ENCODE assay signal across 17 cellular contexts in the genomic region with DNA sequence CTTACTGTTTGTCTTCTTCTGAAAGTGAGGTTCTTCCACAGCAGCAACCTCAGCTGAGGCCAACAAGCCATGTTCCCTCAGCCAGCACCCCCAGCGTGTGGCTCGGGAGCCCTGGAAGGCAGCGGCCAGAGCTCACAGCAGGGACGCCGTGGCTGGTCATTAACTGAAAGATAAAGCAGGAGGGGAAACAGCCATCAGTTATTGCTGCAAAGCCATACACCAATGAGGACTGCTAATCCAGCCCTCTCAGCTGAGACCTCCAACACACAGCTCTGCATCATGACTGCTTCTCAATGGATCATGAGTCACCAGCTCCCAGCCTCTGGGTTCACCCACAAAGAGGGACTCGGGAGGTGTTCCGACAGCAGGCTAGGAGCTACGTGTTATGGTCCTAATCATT. TPM values are rescaled to one million over a fixed set of nuclear protein-coding genes. Genes with fewer than 3 reads are reported as not detected.
A peak's percentile ranks its signal among the peaks of the same experiment; 100 is the strongest.
DNase-seq lines count a peak whose midpoint lies in the region; TF ChIP-seq lines count a peak whose summit lies in the region.
"Had no signal": no experiment of that assay in that cellular context is flagged by ENCODE, and none has a peak within 500 bp of the region (broad histone marks: within the 10 kb centered on the region; RNA-seq: fewer than 3 reads in every experiment).

No MANE protein-coding gene starts in this region.

- H3K36me3 ChIP-seq in brain microvascular endothelial cell (replicated peaks): peaks cover 31% of the 10 kb centered on the region
- H3K36me3 ChIP-seq in stomach: peaks cover 0 to 40% (median 33%) of the 10 kb centered on the region in 4 donors

- WGBS in stomach, 5 donors: 63 to 87% (median 72%) methylated on average over 8 of the region's 8 CpGs

- peak; percentile 4 for DNase-seq in NCI-H2227 (lab: John Stamatoyannopoulos, UW; ENCODE audit: unreplicated experiment)
- no peak for DNase-seq in NCI-H2227 treated with DMSO at 0.1 percent for 48 hours (lab: John Stamatoyannopoulos, UW)
- peak; percentile 86 for DNase-seq in brain microvascular endothelial cell
- DNase-seq in left kidney (ENCODE audit: low read depth, low spot score): peak; percentile 5
- DNase-seq in stomach: no peak
- no peak for DNase-seq in NCI-H128 (lab: John Stamatoyannopoulos, UW; ENCODE audit: unreplicated experiment)
- DNase-seq in DMS79 treated with DMSO at 0.1 percent for 48 hours (lab: John Stamatoyannopoulos, UW): no peak
- DNase-seq in stimulated activated naive CD4-positive, alpha-beta T cell (lab: John Stamatoyannopoulos, UW): no peak
- DNase-seq: activated naive CD4-positive, alpha-beta T cell treated with anti-CD3 and anti-CD28 coated beads, Interleukin-2, amount 50 U/mL, for 16 hours; activated T-cell treated with anti-CD3 and anti-CD28 coated beads, Interleukin-2, amount 50 U/mL, for 1 hour; DMS53; effector memory CD8-positive, alpha-beta T cell; H9 had no signal

- H3K9me3 ChIP-seq in stomach: no peaks in the 10 kb centered on the region
- H3K9me3 ChIP-seq: neutrophil, upper lobe of left lung had no signal

- intact Hi-C loops in stomach (cut with DNase I; ENCODE audit: low total_unique reads): no loop called here

- H3K4me3 ChIP-seq in brain microvascular endothelial cell (ENCODE audit: low read depth, low read length): peak overlapping the region; percentile 17
- H3K4me3 ChIP-seq in stomach: no peak overlapping the region
- H3K4me3 ChIP-seq: skin epidermis, upper lobe of left lung had no signal

- no peak for TF ChIP-seq CTCF in brain microvascular endothelial cell (IDR thresholded peaks at IDR 0.05; ENCODE audit: low read depth, low read length, missing control alignments)
- TF ChIP-seq CTCF in stomach (IDR thresholded peaks at IDR 0.05): no peak

- H3K27ac ChIP-seq in brain microvascular endothelial cell: peak overlapping the region; percentile 43
- peak overlapping the region in 3 of 5 donors; percentile 22 to 84 (median 82) for H3K27ac ChIP-seq in stomach
- H3K27ac ChIP-seq: 22Rv1, neutrophil, upper lobe of left lung had no signal

- in situ Hi-C loops in brain microvascular endothelial cell (cut with HindIII; ENCODE audit: low pct_ligation_motif_present, low sequenced_read_pairs): no loop called here

- H3K27me3 ChIP-seq in brain microvascular endothelial cell (replicated peaks) (no peaks in the 10 kb centered on the region), stomach (no peaks in the 10 kb centered on the region)
- H3K27me3 ChIP-seq: neutrophil, upper lobe of left lung had no signal

- TF ChIP-seq EP300 in stomach (IDR thresholded peaks at IDR 0.05): no peak

- no peak for TF ChIP-seq POLR2A in stomach (IDR thresholded peaks at IDR 0.05)

- peaks cover 28 to 84% (median 56%) of the 10 kb centered on the region in 4 donors for H3K4me1 ChIP-seq in stomach

RNA-seq across cellular contexts. Expression of gene ABCA1, which starts 24.3 kb away (rescaled TPM):
- total RNA-seq in stomach: 10 to 100 TPM; 16.2 to 75.3 (median 21.0) TPM
- 1 to 10 TPM; 1.9 to 4.9 (median 3.3) TPM for polyA plus RNA-seq in stomach

Comparison
In these comparisons a context has a peak if more than half of its experiments do, and no peak if none do; other contexts are left out.
1. DNase-seq: peak in NCI-H2227 (single experiment), brain microvascular endothelial cell (single experiment) and left kidney (single experiment); none in NCI-H2227 treated with DMSO at 0.1 percent for 48 hours (single experiment), stomach (single experiment), NCI-H128 (single experiment), DMS79 treated with DMSO at 0.1 percent for 48 hours (single experiment) and stimulated activated naive CD4-positive, alpha-beta T cell (0 of 6).